1 cellular context compared by ENCODE assay signal in the genomic region with DNA sequence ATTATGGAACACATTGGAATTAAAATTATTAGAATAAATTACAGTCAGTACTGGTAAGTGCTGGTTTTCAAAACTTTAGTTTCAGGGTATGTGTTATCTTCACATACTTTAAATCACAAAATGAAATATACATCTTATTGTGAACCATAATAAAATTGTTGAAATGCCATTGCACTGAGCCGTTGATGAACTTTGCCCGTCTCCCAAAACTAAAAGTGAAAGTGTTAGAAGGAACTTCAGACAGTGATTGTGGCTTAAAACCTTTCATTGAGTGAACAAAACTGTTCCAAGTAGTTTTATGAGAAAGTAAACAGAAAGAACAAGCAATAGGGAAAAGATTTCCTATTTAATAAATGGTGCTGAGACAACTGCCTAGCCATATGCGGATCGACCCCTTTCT.
TF ChIP-seq lines count a peak whose summit lies in the region.

No MANE protein-coding gene starts in this region.

TF ChIP-seq in GM12878, 131 proteins besides CTCF, POLR2A, EP300 and RAD21:
- TF ChIP-seq, protein P1, sequence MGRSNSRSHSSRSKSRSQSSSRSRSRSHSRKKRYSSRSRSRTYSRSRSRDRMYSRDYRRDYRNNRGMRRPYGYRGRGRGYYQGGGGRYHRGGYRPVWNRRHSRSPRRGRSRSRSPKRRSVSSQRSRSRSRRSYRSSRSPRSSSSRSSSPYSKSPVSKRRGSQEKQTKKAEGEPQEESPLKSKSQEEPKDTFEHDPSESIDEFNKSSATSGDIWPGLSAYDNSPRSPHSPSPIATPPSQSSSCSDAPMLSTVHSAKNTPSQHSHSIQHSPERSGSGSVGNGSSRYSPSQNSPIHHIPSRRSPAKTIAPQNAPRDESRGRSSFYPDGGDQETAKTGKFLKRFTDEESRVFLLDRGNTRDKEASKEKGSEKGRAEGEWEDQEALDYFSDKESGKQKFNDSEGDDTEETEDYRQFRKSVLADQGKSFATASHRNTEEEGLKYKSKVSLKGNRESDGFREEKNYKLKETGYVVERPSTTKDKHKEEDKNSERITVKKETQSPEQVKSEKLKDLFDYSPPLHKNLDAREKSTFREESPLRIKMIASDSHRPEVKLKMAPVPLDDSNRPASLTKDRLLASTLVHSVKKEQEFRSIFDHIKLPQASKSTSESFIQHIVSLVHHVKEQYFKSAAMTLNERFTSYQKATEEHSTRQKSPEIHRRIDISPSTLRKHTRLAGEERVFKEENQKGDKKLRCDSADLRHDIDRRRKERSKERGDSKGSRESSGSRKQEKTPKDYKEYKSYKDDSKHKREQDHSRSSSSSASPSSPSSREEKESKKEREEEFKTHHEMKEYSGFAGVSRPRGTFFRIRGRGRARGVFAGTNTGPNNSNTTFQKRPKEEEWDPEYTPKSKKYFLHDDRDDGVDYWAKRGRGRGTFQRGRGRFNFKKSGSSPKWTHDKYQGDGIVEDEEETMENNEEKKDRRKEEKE (IDR thresholded peaks at IDR 0.05), result no peak
- TF ChIP-seq, protein P2, sequence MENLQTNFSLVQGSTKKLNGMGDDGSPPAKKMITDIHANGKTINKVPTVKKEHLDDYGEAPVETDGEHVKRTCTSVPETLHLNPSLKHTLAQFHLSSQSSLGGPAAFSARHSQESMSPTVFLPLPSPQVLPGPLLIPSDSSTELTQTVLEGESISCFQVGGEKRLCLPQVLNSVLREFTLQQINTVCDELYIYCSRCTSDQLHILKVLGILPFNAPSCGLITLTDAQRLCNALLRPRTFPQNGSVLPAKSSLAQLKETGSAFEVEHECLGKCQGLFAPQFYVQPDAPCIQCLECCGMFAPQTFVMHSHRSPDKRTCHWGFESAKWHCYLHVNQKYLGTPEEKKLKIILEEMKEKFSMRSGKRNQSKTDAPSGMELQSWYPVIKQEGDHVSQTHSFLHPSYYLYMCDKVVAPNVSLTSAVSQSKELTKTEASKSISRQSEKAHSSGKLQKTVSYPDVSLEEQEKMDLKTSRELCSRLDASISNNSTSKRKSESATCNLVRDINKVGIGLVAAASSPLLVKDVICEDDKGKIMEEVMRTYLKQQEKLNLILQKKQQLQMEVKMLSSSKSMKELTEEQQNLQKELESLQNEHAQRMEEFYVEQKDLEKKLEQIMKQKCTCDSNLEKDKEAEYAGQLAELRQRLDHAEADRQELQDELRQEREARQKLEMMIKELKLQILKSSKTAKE (IDR thresholded peaks at IDR 0.05; ENCODE audit: low read depth, poor library complexity, severe bottlenecking), result peak; percentile 18
- TF ChIP-seq SIX5 (IDR thresholded peaks at IDR 0.05; ENCODE audit: low read depth, low read length, severe bottlenecking) (no peak), YY1 (IDR thresholded peaks at IDR 0.05; ENCODE audit: low read depth, low read length) (no peak), NR2C1 (IDR thresholded peaks at IDR 0.05) (peak; percentile 32; the same call in 1 of the 2 replicates), POLR2AphosphoS2 (IDR thresholded peaks at IDR 0.05; ENCODE audit: low read depth, low read length) (no peak), NFIC (IDR thresholded peaks at IDR 0.05; ENCODE audit: low read depth, low read length) (no peak), ESRRA (IDR thresholded peaks at IDR 0.05; ENCODE audit: low read length) (no peak), HCFC1 (IDR thresholded peaks at IDR 0.05; ENCODE audit: low read length) (no peak)
